In the genomic region with DNA sequence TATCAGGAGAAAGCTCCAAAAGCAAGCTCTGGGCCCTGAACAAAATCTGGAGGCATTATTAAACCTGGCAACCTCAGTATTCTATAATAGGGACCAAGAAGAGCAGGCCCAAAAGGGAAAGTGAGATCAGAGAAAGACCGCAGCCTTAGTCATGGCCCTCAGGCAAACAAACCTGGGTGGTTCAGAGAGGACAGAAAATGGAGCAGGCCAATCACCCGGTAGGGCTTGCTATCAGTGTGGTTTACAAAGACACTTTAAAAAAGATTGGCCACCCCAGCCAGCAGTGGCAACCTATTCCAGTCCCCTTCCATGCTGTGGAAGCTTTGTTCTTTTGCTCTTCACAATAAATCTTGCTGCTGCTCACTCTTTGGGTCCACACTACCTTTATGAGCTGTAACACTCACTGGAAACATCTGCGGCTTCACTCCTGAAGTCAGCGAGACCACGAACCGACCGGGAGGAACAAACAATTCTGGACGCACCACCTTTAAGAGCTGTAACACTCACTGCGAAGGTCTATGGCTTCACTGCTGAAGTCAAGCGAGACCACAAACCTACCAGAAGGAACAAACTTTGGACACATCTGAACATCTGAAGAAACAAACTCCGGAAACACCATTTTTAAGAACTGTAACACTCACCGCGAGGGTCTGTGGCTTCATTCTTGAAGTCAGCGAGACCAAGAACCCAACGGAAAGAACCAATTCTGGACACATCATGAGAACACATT, we compare ENCODE assay signal across 7 cellular contexts.
A peak's percentile ranks its signal among the peaks of the same experiment; 100 is the strongest.
DNase-seq lines count a peak whose midpoint lies in the region; FAIRE-seq and TF ChIP-seq lines count a peak whose summit lies in the region.
"Not testable (repeated sequence)": the region's sequence is repeated elsewhere in the genome, so short reads cannot be mapped to it uniquely, and the experiment has no call there.

No MANE protein-coding gene starts in this region.

- not testable (repeated sequence) for H2BK12ac ChIP-seq in H1 (ENCODE audit: low read depth, low read length)

- H3F3A ChIP-seq in MM.1S (ENCODE audit: insufficient read depth, low read length); OCI-LY1 (ENCODE audit: insufficient read depth, low read length): not testable (repeated sequence)

- not testable (repeated sequence) for H3K18ac ChIP-seq in H1 (ENCODE audit: extremely low read depth, low read length)

- not testable (repeated sequence) for H3K79me2 ChIP-seq in MM.1S (ENCODE audit: low read length); OCI-LY1 (ENCODE audit: insufficient read depth, low read length); H1 (ENCODE audit: control insufficient read depth in 1 of 2, insufficient read depth in 2 of 2, low read length in 2 of 2)

- H3K4me1 ChIP-seq in BLaER1 (peaks cover 37% of the 10 kb centered on the region), OCI-LY1 (ENCODE audit: insufficient read depth, low read length, severe bottlenecking) (peaks cover 27% of the 10 kb centered on the region)
- not testable (repeated sequence) for H3K4me1 ChIP-seq in MM.1S (ENCODE audit: low read length); H1 (replicated peaks in 1 of 4; ENCODE audit: control insufficient read depth in 3 of 4, insufficient read depth in 4 of 4, low read length in 3 of 4)

- 91% methylated on average over 15 of the region's 15 CpGs; no CpG with 5 or more reads in 1 of the 2 experiments for WGBS in H1 (ENCODE audit: extremely low coverage in 1 of 2, insufficient coverage in 1 of 2, insufficient read length in 1 of 2, insufficient replicate concordance in 2 of 2, low coverage in 1 of 2, low lambda C conversion rate in 2 of 2, missing lambda C conversion rate in 1 of 2), 2 experiments

- POLR2A ChIA-PET in H1 (lab: Charles Lee; ENCODE audit: partially characterized antibody), result not testable (repeated sequence)

- H2BK20ac ChIP-seq in H1 (ENCODE audit: low read length), result not testable (repeated sequence)

- TF ChIP-seq RAD21 in H1 (IDR thresholded peaks at IDR 0.05 in 1 of 2, conservative IDR thresholded peaks at IDR 0.05 in 1 of 2; ENCODE audit: low read depth in 2 of 2, low read length in 2 of 2), result not testable (repeated sequence)

- not testable (repeated sequence) for H3K23me2 ChIP-seq in H1 (ENCODE audit: low read depth, low read length)

- H3K27me3 ChIP-seq in BLaER1; MM.1S (replicated peaks; ENCODE audit: insufficient read depth, low read length); OCI-LY1 (ENCODE audit: insufficient read depth, low read length); H1 (replicated peaks in 1 of 4; ENCODE audit: control insufficient read depth in 3 of 4, extremely low read depth in 1 of 4, insufficient read depth in 3 of 4, low read length in 3 of 4): not testable (repeated sequence)

- H4K8ac ChIP-seq in H1 (ENCODE audit: extremely low read depth, insufficient read depth, low read length), result 0 out of 2 replicates have a peak overlapping the region, but pooled peaks have one; percentile 12

- not testable (repeated sequence) for FAIRE-seq in H1 (lab: Jason Lieb, UNC)

- H3K56ac ChIP-seq in H1 (replicated peaks; ENCODE audit: insufficient read length, low read depth, low read length), result not testable (repeated sequence)

- H3K14ac ChIP-seq in H1 (ENCODE audit: insufficient read length), result not testable (repeated sequence)

- H2AFZ ChIP-seq in MM.1S (ENCODE audit: low read length); OCI-LY1 (ENCODE audit: low read length); H1 (ENCODE audit: low read length): not testable (repeated sequence)

- H3K4me2 ChIP-seq in BLaER1 (peak overlapping the region; percentile 72), OCI-LY1 (ENCODE audit: low read length) (peak overlapping the region; percentile 50)
- H3K4me2 ChIP-seq in MM.1S (ENCODE audit: low read depth, low read length); H1 (ENCODE audit: insufficient read depth in 1 of 2, low read depth in 2 of 2, low read length in 2 of 2): not testable (repeated sequence)

- not testable (repeated sequence) for H2BK15ac ChIP-seq in H1 (ENCODE audit: low read length)

- H3K9me2 ChIP-seq in MM.1S (replicated peaks; ENCODE audit: insufficient read depth, low read length); OCI-LY1 (ENCODE audit: low read depth, low read length): not testable (repeated sequence)

- H3K27ac ChIP-seq in BLaER1 (peak overlapping the region; percentile 55; the same call in 1 of the 2 replicates), OCI-LY1 (ENCODE audit: low read depth, low read length, poor library complexity, severe bottlenecking) (peak overlapping the region; percentile 82)
- not testable (repeated sequence) for H3K27ac ChIP-seq in MM.1S (ENCODE audit: low read length); H1 (ENCODE audit: low read depth, low read length)

- not testable (repeated sequence) for H2BK120ac ChIP-seq in H1 (replicated peaks; ENCODE audit: low read depth, low read length)

- not testable (repeated sequence) for H4K91ac ChIP-seq in H1 (replicated peaks; ENCODE audit: insufficient read length, low read length)

- H3K23ac ChIP-seq in H1 (ENCODE audit: insufficient read length), result not testable (repeated sequence)

- H3K36me3 ChIP-seq in BLaER1; MM.1S (replicated peaks; ENCODE audit: insufficient read depth, low read length); OCI-LY1 (ENCODE audit: insufficient read depth, low read length); H1 (ENCODE audit: control insufficient read depth in 2 of 4, insufficient read depth in 4 of 4, low read length in 3 of 4): not testable (repeated sequence)

- H4K5ac ChIP-seq in H1 (ENCODE audit: insufficient read length, low read depth, low read length), result not testable (repeated sequence)

- peaks cover 25% of the 10 kb centered on the region for H3K9me3 ChIP-seq in BLaER1
- H3K9me3 ChIP-seq in MM.1S (replicated peaks; ENCODE audit: insufficient read depth, low read length); OCI-LY1 (ENCODE audit: low read length); H1 (ENCODE audit: insufficient read depth in 2 of 2, low read depth in 1 of 2, low read length in 1 of 2): not testable (repeated sequence)

- not testable (repeated sequence) for H3K4ac ChIP-seq in H1 (replicated peaks; ENCODE audit: insufficient read length, low read depth, low read length)

- H2BK5ac ChIP-seq in H1 (ENCODE audit: low read depth, low read length), result not testable (repeated sequence)

- TF ChIP-seq EP300 in H1 (IDR thresholded peaks at IDR 0.05; ENCODE audit: borderline replicate concordance in 1 of 2, low read depth in 2 of 2, low read length in 2 of 2), result not testable (repeated sequence)

- H2AK5ac ChIP-seq in H1 (ENCODE audit: low read depth, low read length), result not testable (repeated sequence)

- H3K79me1 ChIP-seq in H1 (ENCODE audit: low read depth, low read length), result not testable (repeated sequence)

- TF ChIP-seq POLR2A in H1 (IDR thresholded peaks at IDR 0.05; ENCODE audit: control extremely low read depth in 1 of 2, low read depth in 2 of 2, low read length in 2 of 2), result not testable (repeated sequence)

- TF ChIP-seq CTCF in MM.1S (IDR thresholded peaks at IDR 0.05; ENCODE audit: low read length); OCI-LY1 (IDR thresholded peaks at IDR 0.05; ENCODE audit: low read length); H1 (IDR thresholded peaks at IDR 0.05; ENCODE audit: control extremely low read depth in 1 of 3, insufficient read depth in 1 of 3, low read depth in 1 of 3, low read length in 3 of 3): not testable (repeated sequence)

- peak overlapping the region; percentile 16; the same call in 1 of the 2 replicates for H3K9ac ChIP-seq in BLaER1
- H3K9ac ChIP-seq in MM.1S (ENCODE audit: low read length); OCI-LY1 (ENCODE audit: low read length); H1 (replicated peaks in 1 of 4; ENCODE audit: extremely low read depth in 1 of 4, low read depth in 3 of 4, low read length in 3 of 4): not testable (repeated sequence)

- not testable (repeated sequence) for H4K20me1 ChIP-seq in BLaER1; MM.1S (ENCODE audit: insufficient read depth, low read length); OCI-LY1 (ENCODE audit: insufficient read depth, low read length); H1 (replicated peaks in 1 of 2; ENCODE audit: control insufficient read depth in 1 of 2, insufficient read depth in 2 of 2, low read length in 2 of 2)

- CTCF ChIA-PET in H1 (lab: Charles Lee; ENCODE audit: partially characterized antibody), result interaction anchor here (0.6 kb wide), 1 partner anchor 1072 kb away, joined by 4 read pairs; no protein-coding TSS in a partner anchor

- peak; percentile 1 for DNase-seq in EH (ENCODE audit: low read depth)
- DNase-seq in ELR (ENCODE audit: low read depth), result peak; percentile 15
- peak; percentile 7 for DNase-seq in HT1080 (ENCODE audit: low read depth)
- DNase-seq in MM.1S, result peak; percentile 9
- DNase-seq in H1 (ENCODE audit: low read depth in 1 of 2, low spot score in 2 of 2), result not testable (repeated sequence)

- H3K4me3 ChIP-seq in BLaER1, result 0 out of 2 replicates have a peak overlapping the region, but pooled peaks have one; percentile 26
- H3K4me3 ChIP-seq in MM.1S (ENCODE audit: low read length); H1 (ENCODE audit: extremely low read depth in 1 of 4, insufficient read depth in 2 of 4, low read depth in 3 of 4, low read length in 4 of 4): not testable (repeated sequence)
- peak overlapping the region; percentile 13 for H3K4me3 ChIP-seq in OCI-LY1 (ENCODE audit: low read depth, low read length, poor library complexity, severe bottlenecking)
